In genomic region chr14:52837451-52837850, GRCh38 we compare ENCODE assay signal across 1 cellular context.
TF ChIP-seq lines count a peak whose summit lies in the region.

No MANE protein-coding gene starts in this region.

TF ChIP-seq in GM23338, 12 proteins besides CTCF, POLR2A, EP300 and RAD21 (continued from another document):
- TF ChIP-seq ZNF462 (CRISPR knock-in tag; IDR thresholded peaks at IDR 0.05) (no peak), JUNB (IDR thresholded peaks at IDR 0.05; ENCODE audit: unreplicated experiment) (no peak), REST (IDR thresholded peaks at IDR 0.05; ENCODE audit: unreplicated experiment) (no peak), CREB1 (CRISPR knock-in tag; IDR thresholded peaks at IDR 0.05; ENCODE audit: low read depth) (no peak), STAT1 (IDR thresholded peaks at IDR 0.05; ENCODE audit: unreplicated experiment) (no peak), ZNF114 (CRISPR knock-in tag; IDR thresholded peaks at IDR 0.05) (no peak), EZH2 (IDR thresholded peaks at IDR 0.05; ENCODE audit: low read depth, unreplicated experiment) (no peak), ZNF331 (CRISPR knock-in tag; IDR thresholded peaks at IDR 0.05; ENCODE audit: low read depth) (no peak), POLR2AphosphoS5 (IDR thresholded peaks at IDR 0.05; ENCODE audit: low read depth) (no peak), EZH2phosphoT487 (IDR thresholded peaks at IDR 0.05; ENCODE audit: unreplicated experiment) (no peak)
